Comparison of ENCODE assay signal across 30 cellular contexts in the genomic region with DNA sequence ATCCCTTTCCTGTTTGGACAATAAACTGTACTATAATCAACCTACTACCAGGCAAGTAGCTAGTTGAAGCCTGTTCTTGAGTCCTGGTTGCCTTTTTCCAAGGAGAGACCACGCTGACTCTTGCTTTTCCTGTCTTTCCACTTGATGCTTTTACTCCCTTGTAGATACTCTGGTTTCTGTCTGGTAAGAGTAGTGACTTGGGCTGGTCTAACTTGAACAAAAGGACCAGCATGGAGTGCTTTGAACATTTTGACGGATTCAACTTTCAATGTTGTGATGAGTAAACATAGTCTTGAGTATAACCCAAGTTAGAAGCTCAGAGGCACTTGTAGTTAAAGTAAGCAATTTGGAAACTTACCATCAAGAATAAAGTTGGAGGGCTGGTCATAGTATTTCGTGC.
"Had no signal": no experiment of that assay in that cellular context is flagged by ENCODE, and none has a peak within 500 bp of the region (broad histone marks: within the 10 kb centered on the region; RNA-seq: fewer than 3 reads in every experiment).

No MANE protein-coding gene starts in this region.

- H3K4me1 ChIP-seq: colonic mucosa had no signal

- H3K27me3 ChIP-seq: adrenal gland, body of pancreas, cardiac muscle cell, colonic mucosa had no signal

- H3K4me3 ChIP-seq: adrenal gland, body of pancreas, cardiac muscle cell, colonic mucosa, heart left ventricle had no signal

- ATAC-seq: activated CD4-positive, CD25-positive, alpha-beta regulatory T cell treated with anti-CD3 and anti-CD28 coated beads, Interleukin-2, amount 50 U/mL, for 24 hours; activated naive CD4-positive, alpha-beta T cell treated with anti-CD3 and anti-CD28 coated beads, Interleukin-2, amount 50 U/mL, for 72 hours; activated T-cell treated with anti-CD3 and anti-CD28 coated beads, Interleukin-2, amount 50 U/mL, for 72 hours; body of pancreas; esophagus mucosa; heart left ventricle; T-helper 17 cell had no signal

- H3K27ac ChIP-seq: adrenal gland, cardiac muscle cell, colonic mucosa, heart left ventricle, WERI-Rb-1 had no signal

- H3K36me3 ChIP-seq: adrenal gland, cardiac muscle cell, colonic mucosa, heart left ventricle, WERI-Rb-1 had no signal

- H3K9me3 ChIP-seq: adrenal gland, body of pancreas, colonic mucosa, heart left ventricle had no signal

- DNase-seq: activated B cell treated with CpG ODN at 0.5 μM for 24 hours; activated CD4-positive, alpha-beta memory T cell treated with anti-CD3 and anti-CD28 coated beads, Interleukin-2, amount 10 ng/mL, durations not matched to agents 7 days and 5 days; activated CD4-positive, alpha-beta T cell treated with anti-CD3 and anti-CD28 coated beads for 48 hours; activated CD4-positive, alpha-beta T cell treated with anti-CD3 and anti-CD28 coated beads, Interleukin-2, amount 50 U/mL, for 4 hours; activated CD8-positive, alpha-beta memory T cell treated with anti-CD3 and anti-CD28 coated beads, Interleukin-2, amount 50 U/mL, for 48 hours; activated gamma-delta T cell; activated naive CD4-positive, alpha-beta T cell; activated naive CD4-positive, alpha-beta T cell treated with anti-CD3 and anti-CD28 coated beads, Interleukin-2, amount 10 ng/mL, durations not matched to agents 7 days and 5 days; activated T-cell treated with anti-CD3 and anti-CD28 coated beads for 4 hours; activated T-cell treated with anti-CD3 and anti-CD28 coated beads, Interleukin-2, amount 50 U/mL, for 24 hours; activated T-cell treated with anti-CD3 and anti-CD28 coated beads, Interleukin-2, amount 50 U/mL, for 72 hours; adrenal gland; amygdala; aorta; body of pancreas; central memory CD4-positive, alpha-beta T cell; cerebellar nuclear complex; colonic mucosa; effector CD8-positive, alpha-beta T cell; foreskin fibroblast; glutamatergic neuron; heart left ventricle; T-helper 1 cell; T-helper 17 cell; T1000; WERI-Rb-1 had no signal
